8 cellular contexts compared by ENCODE assay signal in genomic region chr10:122112625-122113160, GRCh38.
A peak's percentile ranks its signal among the peaks of the same experiment; 100 is the strongest.
DNase-seq lines count a peak whose midpoint lies in the region; ATAC-seq and TF ChIP-seq lines count a peak whose summit lies in the region.

No MANE protein-coding gene starts in this region.

- TF ChIP-seq POLR2A in body of pancreas (IDR thresholded peaks at IDR 0.05) (peak in 2 of 3 donors; percentile 27 to 76), GM18505 (IDR thresholded peaks at IDR 0.05; ENCODE audit: borderline replicate concordance, extremely low read depth, insufficient read depth, insufficient read length) (no peak)

- peaks cover 4% of the 10 kb centered on the region for H3K4me1 Mint-ChIP-seq in activated T-cell treated with anti-CD3 and anti-CD28 coated beads, Interleukin-2, amount 50 U/mL, for 4 hours (ENCODE audit: low read depth)

- 0% methylated on average over 1 to 49 of the region's 63 CpGs for WGBS in body of pancreas, 2 donors

- no peak for TF ChIP-seq CTCF in GM13976 (IDR thresholded peaks at IDR 0.05; ENCODE audit: borderline replicate concordance, control extremely low read depth, extremely low read depth, insufficient read depth, missing control alignments)
- TF ChIP-seq CTCF in body of pancreas (IDR thresholded peaks at IDR 0.05): peak; percentile 15 to 91 (median 35)

- in situ Hi-C loops in GM13976 (cut with MboI; ENCODE audit: low sequenced_read_pairs, unreplicated experiment): no loop called here

- H3K27me3 ChIP-seq in body of pancreas: no peaks in the 10 kb centered on the region

- no peaks in the 10 kb centered on the region for H3K36me3 ChIP-seq in body of pancreas (replicated peaks in 1 of 2; ENCODE audit: insufficient read depth in 1 of 2, low read depth in 2 of 2)

- peak; percentile 89 for ATAC-seq in body of pancreas
- no peak for ATAC-seq in GM18505 (IDR thresholded peaks at IDR 0.05; ENCODE audit: unreplicated experiment)
- no peak for ATAC-seq in activated T-cell treated with anti-CD3 and anti-CD28 coated beads, Interleukin-2, amount 50 U/mL, for 4 hours

- no peak overlapping the region for H3K4me3 Mint-ChIP-seq in activated T-cell treated with anti-CD3 and anti-CD28 coated beads, Interleukin-2, amount 50 U/mL, for 4 hours

- H3K27ac ChIP-seq in body of pancreas: peak overlapping the region; percentile 87 to 95 (median 90)

- DNase-seq in GM13976 (ENCODE audit: low spot score) (peak; percentile 45), MV-4-11 (lab: John Stamatoyannopoulos, UW) (peak; percentile 51), body of pancreas (peak; percentile 84 to 92 (median 88)), hypothalamus (lab: John Stamatoyannopoulos, UW) (peak in 33 of 51 donors; percentile 3 to 64 (median 33)), retina (peak; percentile 85), OCI-M2 (lab: John Stamatoyannopoulos, UW; ENCODE audit: unreplicated experiment) (no peak)
- no peak for DNase-seq in activated T-cell treated with anti-CD3 and anti-CD28 coated beads, Interleukin-2, amount 50 U/mL, for 4 hours

- no peaks in the 10 kb centered on the region for H3K9me3 ChIP-seq in body of pancreas

- peaks cover 50% of the 10 kb centered on the region for H3K27me3 Mint-ChIP-seq in activated T-cell treated with anti-CD3 and anti-CD28 coated beads, Interleukin-2, amount 50 U/mL, for 4 hours (ENCODE audit: low read depth)

- H3K4me1 ChIP-seq in body of pancreas: peaks cover 22% of the 10 kb centered on the region

- H3K4me3 ChIP-seq in body of pancreas: peak overlapping the region; percentile 30 to 37

- H3K9me3 Mint-ChIP-seq in activated T-cell treated with anti-CD3 and anti-CD28 coated beads, Interleukin-2, amount 50 U/mL, for 4 hours: no peaks in the 10 kb centered on the region

- intact Hi-C loops in body of pancreas (cut with DNase I): no loop called here

- no peaks in the 10 kb centered on the region for H3K36me3 Mint-ChIP-seq in activated T-cell treated with anti-CD3 and anti-CD28 coated beads, Interleukin-2, amount 50 U/mL, for 4 hours (ENCODE audit: insufficient read depth)

Comparison
In these comparisons a context has a peak if more than half of its experiments do, and no peak if none do; other contexts are left out.
1. DNase-seq: peak in GM13976 (single experiment), MV-4-11 (single experiment), body of pancreas (4 of 4), hypothalamus (33 of 51) and retina (single experiment); none in OCI-M2 (single experiment) and activated T-cell treated with anti-CD3 and anti-CD28 coated beads, Interleukin-2, amount 50 U/mL, for 4 hours (single experiment).